Comparison of ENCODE assay signal across 1 cellular context in genomic region chr12:10672231-10672868, GRCh38.
TF ChIP-seq lines count a peak whose summit lies in the region.

No MANE protein-coding gene starts in this region.

TF ChIP-seq in HCT116, 20 proteins besides CTCF, POLR2A, EP300 and RAD21:
- no peak for TF ChIP-seq MAX (IDR thresholded peaks at IDR 0.05)
- TF ChIP-seq FOSL1 (IDR thresholded peaks at IDR 0.05; ENCODE audit: low read depth) = no peak
- no peak for TF ChIP-seq SP1 (IDR thresholded peaks at IDR 0.05; ENCODE audit: low read depth)
- no peak for TF ChIP-seq CEBPB (IDR thresholded peaks at IDR 0.05; ENCODE audit: low read depth)
- no peak for TF ChIP-seq ZBTB33 (IDR thresholded peaks at IDR 0.05; ENCODE audit: extremely low read depth, insufficient replicate concordance, low read length)
- no peak for TF ChIP-seq YY1 (IDR thresholded peaks at IDR 0.05; ENCODE audit: extremely low read depth, insufficient replicate concordance, low read depth, low read length)
- no peak for TF ChIP-seq EZH2phosphoT487 (IDR thresholded peaks at IDR 0.05; ENCODE audit: borderline replicate concordance)
- TF ChIP-seq REST (IDR thresholded peaks at IDR 0.05; ENCODE audit: low read depth) = no peak
- no peak for TF ChIP-seq POLR2AphosphoS5 (IDR thresholded peaks at IDR 0.05; ENCODE audit: low read depth, low read length)
- no peak for TF ChIP-seq TCF7L2 (IDR thresholded peaks at IDR 0.05; ENCODE audit: borderline replicate concordance, extremely low read depth, insufficient read depth, insufficient read length)
- TF ChIP-seq ZNF274 (IDR thresholded peaks at IDR 0.05; ENCODE audit: low read depth, low read length) = no peak
- no peak for TF ChIP-seq ELF1 (IDR thresholded peaks at IDR 0.05; ENCODE audit: borderline replicate concordance, low read depth)
- TF ChIP-seq ATF3 (IDR thresholded peaks at IDR 0.05) = no peak
- TF ChIP-seq ZFX (IDR thresholded peaks at IDR 0.05) = no peak
- no peak for TF ChIP-seq EZH2 (IDR thresholded peaks at IDR 0.05)
- TF ChIP-seq JUND (IDR thresholded peaks at IDR 0.05) = no peak
- no peak for TF ChIP-seq SRF (IDR thresholded peaks at IDR 0.05; ENCODE audit: low read depth)
